In the genomic region with DNA sequence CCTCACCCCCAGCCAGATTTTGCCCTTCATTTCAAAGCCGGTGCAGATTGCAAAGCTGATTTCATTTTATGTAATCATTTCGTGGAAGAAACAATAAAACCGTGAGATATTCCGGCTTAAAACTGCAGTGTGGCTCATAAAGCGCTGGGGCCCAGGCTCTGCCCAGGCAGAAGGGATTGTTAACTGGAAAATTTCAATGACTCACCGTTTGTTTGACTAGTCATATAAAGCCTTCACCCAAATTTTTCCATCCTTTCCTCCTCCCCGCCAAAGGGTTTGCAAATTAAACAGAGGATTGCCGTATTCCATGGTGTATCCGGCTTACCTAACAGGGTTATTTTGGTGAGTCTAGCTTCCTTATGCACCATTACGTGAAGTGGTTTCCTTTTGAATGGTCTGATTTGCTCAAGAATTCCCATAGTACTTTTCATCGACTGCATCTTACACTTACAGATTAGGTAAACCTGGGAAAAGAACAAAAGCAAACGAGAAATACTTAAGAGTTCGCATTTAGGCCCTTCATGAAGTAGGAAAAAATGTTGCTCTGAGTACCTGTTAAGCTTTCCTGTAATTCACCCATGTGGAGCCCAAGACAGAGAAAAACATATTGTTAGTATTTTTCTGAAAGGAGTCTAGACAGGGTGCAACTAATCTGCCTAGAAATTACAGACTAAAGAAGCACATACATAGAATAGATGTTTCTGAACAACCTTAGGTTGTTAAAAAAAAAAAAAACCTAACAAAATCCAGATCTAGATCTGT, we compare ENCODE assay signal across 8 cellular contexts. TPM values are rescaled to one million over a fixed set of nuclear protein-coding genes. Genes with fewer than 3 reads are reported as not detected.
DNase-seq lines count a peak whose midpoint lies in the region; ATAC-seq and TF ChIP-seq lines count a peak whose summit lies in the region.

No MANE protein-coding gene starts in this region.

- H2AFZ ChIP-seq in neuronal stem cell (ENCODE audit: low read length) = peak overlapping the region; percentile 86

- H3K9me3 ChIP-seq in left ventricle myocardium inferior (replicated peaks) (no peaks in the 10 kb centered on the region), neuronal stem cell (replicated peaks in 1 of 2; ENCODE audit: control insufficient read depth in 2 of 2, insufficient read depth in 1 of 2, low read depth in 1 of 2, low read length in 2 of 2) (no peaks in the 10 kb centered on the region)

- H3K27me3 ChIP-seq in left ventricle myocardium inferior (ENCODE audit: low read depth) (peaks cover 5% of the 10 kb centered on the region), neuronal stem cell (ENCODE audit: control insufficient read depth in 3 of 3, insufficient read depth in 3 of 3, low read depth in 1 of 3, low read length in 3 of 3) (no peaks in the 10 kb centered on the region)

- no peak overlapping the region for H2AK5ac ChIP-seq in neuronal stem cell (ENCODE audit: low read depth, low read length)

- H3K23ac ChIP-seq in neuronal stem cell (ENCODE audit: low read depth, low read length, poor library complexity) = no peak overlapping the region

- WGBS in neuronal stem cell (ENCODE audit: extremely low coverage in 2 of 2, insufficient read length in 2 of 2, insufficient replicate concordance in 1 of 2), 2 donors = no CpG with 5 or more reads among the region's 13 CpGs

- H3K4me3 ChIP-seq in left ventricle myocardium inferior (peak overlapping the region; percentile 97), neuronal stem cell (ENCODE audit: low read length in 2 of 2) (peak overlapping the region in 1 of 2 donors; percentile 92)

- no peak overlapping the region for H2BK120ac ChIP-seq in neuronal stem cell (ENCODE audit: low read depth, low read length)

- no peak overlapping the region for H2BK12ac ChIP-seq in neuronal stem cell (ENCODE audit: low read length)

- peak overlapping the region; percentile 52 for H3K4me2 ChIP-seq in neuronal stem cell (ENCODE audit: insufficient read depth, low read length, poor library complexity, severe bottlenecking)

- H3K79me1 ChIP-seq in neuronal stem cell (ENCODE audit: low read depth, low read length) = peaks cover 6% of the 10 kb centered on the region

- H3K4ac ChIP-seq in neuronal stem cell (ENCODE audit: low read length) = no peak overlapping the region

- no peak for TF ChIP-seq CTCF in left ventricle myocardium inferior (IDR thresholded peaks at IDR 0.05; ENCODE audit: borderline replicate concordance)
- no peak for TF ChIP-seq CTCF in omental fat pad (IDR thresholded peaks at IDR 0.05)

- no peak overlapping the region for H4K8ac ChIP-seq in neuronal stem cell (ENCODE audit: low read depth, low read length)

- H3K4me1 ChIP-seq in left ventricle myocardium inferior = peaks cover 44% of the 10 kb centered on the region
- H3K4me1 ChIP-seq in neuronal stem cell (ENCODE audit: control insufficient read depth in 2 of 2, insufficient read depth in 1 of 2, low read depth in 1 of 2, low read length in 2 of 2) = peaks cover 7 to 12% of the 10 kb centered on the region in 2 donors

- no peak for DNase-seq in left ventricle myocardium inferior
- DNase-seq in Right ventricle myocardium superior = no peak
- DNase-seq in SHP77 treated with DMSO at 0.1 percent for 48 hours (lab: John Stamatoyannopoulos, UW) = peak; percentile 73
- peak; percentile 51 for DNase-seq in epithelial cell of prostate (ENCODE audit: low read depth, low spot score)
- DNase-seq in neuronal stem cell (ENCODE audit: low spot score) = no peak
- no peak for DNase-seq in omental fat pad (ENCODE audit: low spot score)
- DNase-seq in NAMALWA (ENCODE audit: low spot score) = no peak

- H3K18ac ChIP-seq in neuronal stem cell (ENCODE audit: low read length) = no peak overlapping the region

- intact Hi-C loops in left ventricle myocardium inferior (cut with micrococcal nuclease) (no loop called here), Right ventricle myocardium superior (cut with DNase I) (no loop called here)

- H3K27ac ChIP-seq in left ventricle myocardium inferior (replicated peaks) = peak overlapping the region; percentile 98
- H3K27ac ChIP-seq in epithelial cell of prostate = peak overlapping the region; percentile 96
- no peak overlapping the region for H3K27ac ChIP-seq in neuronal stem cell (replicated peaks; ENCODE audit: low read length)

- no peak overlapping the region for H4K91ac ChIP-seq in neuronal stem cell (ENCODE audit: low read depth, low read length, poor library complexity)

- no peaks in the 10 kb centered on the region for H3K36me3 ChIP-seq in left ventricle myocardium inferior
- H3K36me3 ChIP-seq in neuronal stem cell (replicated peaks in 1 of 2; ENCODE audit: control insufficient read depth in 2 of 2, insufficient read depth in 2 of 2, low read length in 2 of 2) = peaks cover 0 to 12% of the 10 kb centered on the region in 2 donors

- ATAC-seq in Right ventricle myocardium superior (ENCODE audit: poor library complexity) (no peak), HG02884 (IDR thresholded peaks at IDR 0.05; ENCODE audit: unreplicated experiment) (no peak), omental fat pad (ENCODE audit: low FRiP score) (no peak)

- H3K9ac ChIP-seq in neuronal stem cell (ENCODE audit: low read depth, low read length, poor library complexity) = no peak overlapping the region

- H2BK5ac ChIP-seq in neuronal stem cell (ENCODE audit: low read length) = no peak overlapping the region

- H2BK15ac ChIP-seq in neuronal stem cell (ENCODE audit: low read length) = no peak overlapping the region

- H3K14ac ChIP-seq in neuronal stem cell (ENCODE audit: low read length) = no peak overlapping the region

RNA-seq across cellular contexts. Expression of a gene that starts 0.9 kb away (rescaled TPM):
- total RNA-seq in left ventricle myocardium inferior = 82.3 TPM
- 88.3 TPM for total RNA-seq in Right ventricle myocardium superior
- 71.7 TPM for polyA plus RNA-seq in neuronal stem cell (2013, experiment 1 of 2)
- polyA plus RNA-seq in neuronal stem cell (2013, experiment 2 of 2) = 74.2 TPM
- 100 to 1,000 TPM in 1 of 4 donors, 10 to 100 TPM in 3; 61.8 to 178 (median 90.0) TPM for total RNA-seq in omental fat pad

RNA-seq across cellular contexts. Expression of a gene that starts 25.1 kb away (rescaled TPM):
- total RNA-seq in left ventricle myocardium inferior (0.77 TPM), Right ventricle myocardium superior (1.6 TPM), omental fat pad (10 to 100 TPM in 1 of 4 donors, 1 to 10 TPM in 3; 5.5 to 11.5 (median 8.2) TPM)
- polyA plus RNA-seq in neuronal stem cell (2013, experiment 1 of 2) = 3.4 TPM
- polyA plus RNA-seq in neuronal stem cell (2013, experiment 2 of 2) = 3.3 TPM

RNA-seq across cellular contexts. Expression of a gene that starts 48.3 kb away (rescaled TPM):
- total RNA-seq in left ventricle myocardium inferior (not detected), Right ventricle myocardium superior (not detected), omental fat pad (1 to 10 TPM in 1 of 4 donors, not detected in 3; 1.2 TPM)
- polyA plus RNA-seq in neuronal stem cell (2013, experiment 1 of 2) = not detected
- polyA plus RNA-seq in neuronal stem cell (2013, experiment 2 of 2) = not detected

RNA-seq across cellular contexts. Expression of a gene that starts 59.8 kb away (rescaled TPM):
- total RNA-seq in left ventricle myocardium inferior (13.2 TPM), Right ventricle myocardium superior (16.5 TPM), omental fat pad (10 to 100 TPM; 22.6 to 41.1 (median 30.2) TPM)
- 3.4 TPM for polyA plus RNA-seq in neuronal stem cell (2013, experiment 1 of 2)
- 3.6 TPM for polyA plus RNA-seq in neuronal stem cell (2013, experiment 2 of 2)

Comparison
In these comparisons a context has a peak if more than half of its experiments do, and no peak if none do; other contexts are left out.
1. DNase-seq: peak in SHP77 treated with DMSO at 0.1 percent for 48 hours (single experiment) and epithelial cell of prostate (single experiment); none in left ventricle myocardium inferior (single experiment), Right ventricle myocardium superior (single experiment), neuronal stem cell (single experiment), omental fat pad (single experiment) and NAMALWA (single experiment).